13 cellular contexts compared by ENCODE assay signal in the genomic region with DNA sequence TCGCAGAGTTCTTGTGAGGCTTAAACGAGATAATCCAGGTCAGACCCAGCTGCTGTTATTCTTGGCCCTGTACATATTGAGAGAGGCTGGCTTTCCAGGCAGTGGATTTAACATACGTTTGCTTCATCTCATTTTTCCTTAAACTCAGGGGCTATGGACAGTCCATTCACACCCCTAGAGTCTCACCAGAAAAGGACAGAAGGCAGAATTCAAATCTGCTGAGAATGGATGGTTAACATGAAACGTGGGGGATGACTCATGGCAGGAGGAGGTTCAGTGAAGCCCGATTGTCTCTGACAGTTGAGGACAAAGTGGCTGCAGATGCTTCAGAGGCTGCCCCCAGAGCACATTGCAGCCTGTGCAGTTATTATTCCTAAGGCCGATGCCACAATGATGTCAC. TPM values are rescaled to one million over a fixed set of nuclear protein-coding genes. Genes with fewer than 3 reads are reported as not detected.
DNase-seq lines count a peak whose midpoint lies in the region; ATAC-seq, FAIRE-seq and TF ChIP-seq lines count a peak whose summit lies in the region.
"Had no signal": no experiment of that assay in that cellular context is flagged by ENCODE, and none has a peak within 500 bp of the region (broad histone marks: within the 10 kb centered on the region; RNA-seq: fewer than 3 reads in every experiment).

No MANE protein-coding gene starts in this region.

- TF ChIP-seq CTCF in osteocyte (IDR thresholded peaks at IDR 0.05) = no peak

- no peak overlapping the region for H3K4me2 ChIP-seq in GM23248 (ENCODE audit: unreplicated experiment)

- peaks cover 15% of the 10 kb centered on the region for H3K36me3 Mint-ChIP-seq in osteocyte (ENCODE audit: unreplicated experiment)
- H3K36me3 Mint-ChIP-seq in activated naive CD4-positive, alpha-beta T cell treated with anti-CD3 and anti-CD28 coated beads, Interleukin-2, amount 10 ng/mL, durations not matched to agents 7 days and 5 days = no peaks in the 10 kb centered on the region

- TF ChIP-seq POLR2A in H54 (IDR thresholded peaks at IDR 0.05; ENCODE audit: low read depth, low read length) = no peak

- no peaks in the 10 kb centered on the region for H4K20me1 ChIP-seq in GM23248 (ENCODE audit: insufficient read depth)

- in situ Hi-C loops in GM23248 (cut with MboI) = no loop called here

- peaks cover 79% of the 10 kb centered on the region for H3K4me1 Mint-ChIP-seq in osteocyte (ENCODE audit: unreplicated experiment)
- no peaks in the 10 kb centered on the region for H3K4me1 Mint-ChIP-seq in activated naive CD4-positive, alpha-beta T cell treated with anti-CD3 and anti-CD28 coated beads, Interleukin-2, amount 10 ng/mL, durations not matched to agents 7 days and 5 days

- peak; percentile 66 for DNase-seq in GM23248
- DNase-seq in NCI-H2171 treated with DMSO at 0.1 percent for 48 hours (lab: John Stamatoyannopoulos, UW) = peak; percentile 93
- peak; percentile 47 for DNase-seq in amniotic stem cell (lab: John Stamatoyannopoulos, UW)
- no peak for DNase-seq in osteocyte (ENCODE audit: extremely low spot score, unreplicated experiment)
- DNase-seq in H54 (ENCODE audit: insufficient read length, low spot score) = no peak
- DNase-seq in activated naive CD4-positive, alpha-beta T cell treated with anti-CD3 and anti-CD28 coated beads, Interleukin-2, amount 10 ng/mL, durations not matched to agents 7 days and 5 days = no peak
- DNase-seq: activated CD4-positive, alpha-beta T cell treated with anti-CD3 and anti-CD28 coated beads, Interleukin-2, amount 50 U/mL, for 4 hours; erythroblast; SW 1271 had no signal

- no peaks in the 10 kb centered on the region for H3K36me3 ChIP-seq in GM23248 (ENCODE audit: low read depth)

- H3K4me3 ChIP-seq in GM23248 = no peak overlapping the region

- WGBS in GM23248 (ENCODE audit: low coverage in 1 of 2, low lambda C conversion rate in 2 of 2, missing lambda C conversion rate in 2 of 2), 2 experiments = 44 to 45% methylated on average over 6 of the region's 6 CpGs

- no peaks in the 10 kb centered on the region for H3K79me2 ChIP-seq in GM23248 (ENCODE audit: insufficient read depth)

- no peak overlapping the region for H3K27ac ChIP-seq in GM23248

- no peaks in the 10 kb centered on the region for H3K9me3 ChIP-seq in GM23248 (ENCODE audit: low read depth)

- no peaks in the 10 kb centered on the region for H3K27me3 Mint-ChIP-seq in osteocyte (ENCODE audit: unreplicated experiment)
- peaks cover 6% of the 10 kb centered on the region for H3K27me3 Mint-ChIP-seq in activated naive CD4-positive, alpha-beta T cell treated with anti-CD3 and anti-CD28 coated beads, Interleukin-2, amount 10 ng/mL, durations not matched to agents 7 days and 5 days

- H3K9me2 ChIP-seq in GM23248 (ENCODE audit: insufficient read depth) = no peaks in the 10 kb centered on the region

- H2AFZ ChIP-seq in GM23248 = no peak overlapping the region

- peaks cover 18% of the 10 kb centered on the region for H3F3A ChIP-seq in GM23248 (ENCODE audit: insufficient read depth)

- no peak overlapping the region for H3K9ac ChIP-seq in GM23248

- peaks cover 30% of the 10 kb centered on the region for H3K4me1 ChIP-seq in GM23248 (ENCODE audit: insufficient read depth)

- FAIRE-seq in H54 (lab: Jason Lieb, UNC) = no peak
- FAIRE-seq: G401.6 had no signal

- H3K4me3 Mint-ChIP-seq in osteocyte (ENCODE audit: unreplicated experiment) = no peak overlapping the region
- H3K4me3 Mint-ChIP-seq in activated naive CD4-positive, alpha-beta T cell treated with anti-CD3 and anti-CD28 coated beads, Interleukin-2, amount 10 ng/mL, durations not matched to agents 7 days and 5 days = no peak overlapping the region
- H3K4me3 Mint-ChIP-seq: stimulated activated naive CD8-positive, alpha-beta T cell treated with anti-CD3 and anti-CD28 coated beads, Interleukin-15, Interleukin-2, amounts not matched to agents 100 ng/mL and 50 ng/mL, for 24 hours had no signal

- ATAC-seq in GM19023 (IDR thresholded peaks at IDR 0.05; ENCODE audit: unreplicated experiment) (no peak), HG02678 (IDR thresholded peaks at IDR 0.05; ENCODE audit: unreplicated experiment) (no peak)

- no peaks in the 10 kb centered on the region for H3K27me3 ChIP-seq in GM23248 (replicated peaks; ENCODE audit: insufficient read depth)

- no peaks in the 10 kb centered on the region for H3K9me3 Mint-ChIP-seq in osteocyte (ENCODE audit: unreplicated experiment)
- no peaks in the 10 kb centered on the region for H3K9me3 Mint-ChIP-seq in activated naive CD4-positive, alpha-beta T cell treated with anti-CD3 and anti-CD28 coated beads, Interleukin-2, amount 10 ng/mL, durations not matched to agents 7 days and 5 days
- H3K9me3 Mint-ChIP-seq: stimulated activated naive CD8-positive, alpha-beta T cell treated with anti-CD3 and anti-CD28 coated beads, Interleukin-15, Interleukin-2, amounts not matched to agents 100 ng/mL and 50 ng/mL, for 24 hours had no signal

- peak overlapping the region; percentile 52 for H3K27ac Mint-ChIP-seq in osteocyte (ENCODE audit: unreplicated experiment)
- H3K27ac Mint-ChIP-seq in activated naive CD4-positive, alpha-beta T cell treated with anti-CD3 and anti-CD28 coated beads, Interleukin-2, amount 10 ng/mL, durations not matched to agents 7 days and 5 days = no peak overlapping the region
- H3K27ac Mint-ChIP-seq: stimulated activated naive CD8-positive, alpha-beta T cell treated with anti-CD3 and anti-CD28 coated beads, Interleukin-15, Interleukin-2, amounts not matched to agents 100 ng/mL and 50 ng/mL, for 24 hours had no signal

- CTCF ChIA-PET in activated naive CD4-positive, alpha-beta T cell treated with anti-CD3 and anti-CD28 coated beads, Interleukin-2, amount 10 ng/mL, durations not matched to agents 7 days and 5 days (lab: Charles Lee) = no interaction called here

RNA-seq across cellular contexts. Expression of a gene that starts 39.4 kb away (rescaled TPM):
- total RNA-seq in GM23248 (2014; rRNA removed; shearing (Covaris generic)) = 0.51 and 0.97 TPM in 2 replicates
- polyA plus RNA-seq in GM23248 (2016; fragmentation: Nextera tagmentation; extraction: Ambion mirVana) = 1.3 and 2.0 TPM in 2 replicates
- 175 and 184 TPM in 2 replicates for total RNA-seq in osteocyte

Comparison
In these comparisons a context has a peak if more than half of its experiments do, and no peak if none do; other contexts are left out.
1. DNase-seq: peak in GM23248 (single experiment), NCI-H2171 treated with DMSO at 0.1 percent for 48 hours (single experiment) and amniotic stem cell (single experiment); none in osteocyte (single experiment), H54 (single experiment) and activated naive CD4-positive, alpha-beta T cell treated with anti-CD3 and anti-CD28 coated beads, Interleukin-2, amount 10 ng/mL, durations not matched to agents 7 days and 5 days (single experiment).
2. RNA of a gene that starts 39.4 kb away (total RNA-seq): 175 to 184 TPM in osteocyte; 0.51 to 0.97 TPM in GM23248; every median in the first group is over 10 times any median in the second.